ENCODE assay signal across 8 cellular contexts in genomic region chr1:167650266-167651160, GRCh38. TPM values are rescaled to one million over a fixed set of nuclear protein-coding genes. Genes with fewer than 3 reads are reported as not detected.
DNase-seq lines count a peak whose midpoint lies in the region; ATAC-seq and TF ChIP-seq lines count a peak whose summit lies in the region.

No MANE protein-coding gene starts in this region.

- H3K4me1 Mint-ChIP-seq in activated B cell treated with CpG ODN at 0.5 μM for 24 hours, result peaks cover 94% of the 10 kb centered on the region
- peaks cover 68 to 73% of the 10 kb centered on the region in 2 donors for H3K4me1 Mint-ChIP-seq in natural killer cell treated with Interleukin-12 subunit alpha and Interleukin-12 subunit beta and Interleukin-15 and Interleukin-18, amount 100 ng/mL, for 72 hours (ENCODE audit: low read depth in 2 of 2)

- peak; percentile 84 for ATAC-seq in GM19043 (IDR thresholded peaks at IDR 0.05; ENCODE audit: low read depth, unreplicated experiment)
- ATAC-seq in HG03039 (IDR thresholded peaks at IDR 0.05; ENCODE audit: unreplicated experiment), result peak; percentile 69
- peak; percentile 68 for ATAC-seq in activated B cell treated with CpG ODN at 0.5 μM for 24 hours (ENCODE audit: low read depth)
- ATAC-seq in natural killer cell treated with Interleukin-12 subunit alpha and Interleukin-12 subunit beta and Interleukin-15 and Interleukin-18, amount 100 ng/mL, for 72 hours, result peak; percentile 68 to 79

- H3K27me3 Mint-ChIP-seq in activated B cell treated with CpG ODN at 0.5 μM for 24 hours, result no peaks in the 10 kb centered on the region
- no peaks in the 10 kb centered on the region for H3K27me3 Mint-ChIP-seq in natural killer cell treated with Interleukin-12 subunit alpha and Interleukin-12 subunit beta and Interleukin-15 and Interleukin-18, amount 100 ng/mL, for 72 hours

- CTCF ChIA-PET in activated B cell treated with CpG ODN at 0.5 μM for 24 hours (lab: Charles Lee), result interaction anchor here (1.1 to 4.4 kb wide), 5 partner anchors 13 to 119 kb away, joined by 3 to 38 read pairs (median 9); no protein-coding TSS in a partner anchor

- DNase-seq in activated B cell treated with CpG ODN at 0.5 μM for 24 hours (no peak), T1000 (lab: John Stamatoyannopoulos, UW) (no peak), retina (no peak), AG08396 (ENCODE audit: low spot score) (no peak), amygdala (lab: John Stamatoyannopoulos, UW) (no peak)
- no peak for DNase-seq in natural killer cell treated with Interleukin-12 subunit alpha and Interleukin-12 subunit beta and Interleukin-15 and Interleukin-18, amount 100 ng/mL, for 72 hours (ENCODE audit: low spot score)

- POLR2A ChIA-PET in activated B cell treated with CpG ODN at 0.5 μM for 24 hours (lab: Charles Lee), result interaction anchor here (0.6 to 4.6 kb wide), 20 partner anchors 9 to 64 kb away, joined by 3 to 58 read pairs (median 4); partner anchors contain the start of gene RCSD1

- peak overlapping the region; percentile 93 for H3K27ac Mint-ChIP-seq in activated B cell treated with CpG ODN at 0.5 μM for 24 hours
- H3K27ac Mint-ChIP-seq in natural killer cell treated with Interleukin-12 subunit alpha and Interleukin-12 subunit beta and Interleukin-15 and Interleukin-18, amount 100 ng/mL, for 72 hours, result peak overlapping the region; percentile 83 to 96

- no peaks in the 10 kb centered on the region for H3K9me3 Mint-ChIP-seq in activated B cell treated with CpG ODN at 0.5 μM for 24 hours
- H3K9me3 Mint-ChIP-seq in natural killer cell treated with Interleukin-12 subunit alpha and Interleukin-12 subunit beta and Interleukin-15 and Interleukin-18, amount 100 ng/mL, for 72 hours, result no peaks in the 10 kb centered on the region

- peaks cover 64% of the 10 kb centered on the region for H3K36me3 Mint-ChIP-seq in activated B cell treated with CpG ODN at 0.5 μM for 24 hours (ENCODE audit: low read depth)
- no peaks in the 10 kb centered on the region for H3K36me3 Mint-ChIP-seq in natural killer cell treated with Interleukin-12 subunit alpha and Interleukin-12 subunit beta and Interleukin-15 and Interleukin-18, amount 100 ng/mL, for 72 hours

- no peak for TF ChIP-seq CTCF in activated B cell treated with CpG ODN at 0.5 μM for 24 hours (IDR thresholded peaks at IDR 0.05)

- H3K4me3 Mint-ChIP-seq in activated B cell treated with CpG ODN at 0.5 μM for 24 hours, result peak overlapping the region; percentile 73
- H3K4me3 Mint-ChIP-seq in natural killer cell treated with Interleukin-12 subunit alpha and Interleukin-12 subunit beta and Interleukin-15 and Interleukin-18, amount 100 ng/mL, for 72 hours, result peak overlapping the region; percentile 55

- intact Hi-C loops in activated B cell treated with CpG ODN at 0.5 μM for 24 hours (cut with micrococcal nuclease), result loop anchor here (1.0 kb wide), 4 partner anchors 18 to 38 kb away; no protein-coding TSS in a partner anchor

RNA-seq across cellular contexts. Expression of gene RCSD1, which starts 20.5 kb away (rescaled TPM):
- total RNA-seq in activated B cell treated with CpG ODN at 0.5 μM for 24 hours, result 184 and 185 TPM in 2 replicates
- total RNA-seq in natural killer cell treated with Interleukin-12 subunit alpha and Interleukin-12 subunit beta and Interleukin-15 and Interleukin-18, amount 100 ng/mL, for 72 hours, result 10 to 100 TPM; 30.3 to 30.9 TPM
